In the genomic region with DNA sequence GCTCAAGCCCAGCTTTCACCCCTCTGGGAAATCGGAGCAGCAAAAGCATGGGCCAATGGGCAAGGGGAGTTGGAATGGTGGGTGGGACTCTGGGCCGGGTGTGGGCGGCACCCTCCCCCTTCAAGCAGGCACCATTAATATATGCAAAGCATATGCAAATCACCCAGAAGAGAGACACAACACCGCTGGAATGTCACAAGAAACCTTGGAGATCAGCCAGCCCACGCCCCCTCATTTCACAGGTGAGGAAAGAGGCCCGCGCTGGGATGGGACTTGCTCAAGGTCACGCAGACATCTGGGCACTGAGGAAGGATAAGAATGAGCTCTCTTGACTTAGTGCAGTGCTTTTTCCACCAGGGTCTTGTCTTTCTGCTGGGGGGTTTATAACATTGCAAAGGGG, we compare ENCODE assay signal across 15 cellular contexts. TPM values are rescaled to one million over a fixed set of nuclear protein-coding genes. Genes with fewer than 3 reads are reported as not detected.
DNase-seq lines count a peak whose midpoint lies in the region; ATAC-seq and TF ChIP-seq lines count a peak whose summit lies in the region.
"Had no signal": no experiment of that assay in that cellular context is flagged by ENCODE, and none has a peak within 500 bp of the region (broad histone marks: within the 10 kb centered on the region; RNA-seq: fewer than 3 reads in every experiment).

No MANE protein-coding gene starts in this region.

- H4K20me1 ChIP-seq in BLaER1: peaks cover 22% of the 10 kb centered on the region

- peak overlapping the region; percentile 12 for H3K27ac Mint-ChIP-seq in mesothelial cell of epicardium
- H3K27ac Mint-ChIP-seq: CD8-positive, alpha-beta T cell; natural killer cell had no signal

- POLR2A ChIA-PET in HEK293 (lab: Yijun Ruan, JAX): interaction anchor here (0.8 kb wide), 1 partner anchor 43 kb away, joined by 3 read pairs; no protein-coding TSS in a partner anchor

- H3K27ac ChIP-seq in BLaER1 (no peak overlapping the region), HEK293 (ENCODE audit: extremely low read depth, low read depth, low read length) (no peak overlapping the region; the same call in 1 of the 2 replicates)

- H3K27me3 ChIP-seq in BLaER1: peaks cover 30% of the 10 kb centered on the region

- no peaks in the 10 kb centered on the region for H3K9me3 Mint-ChIP-seq in mesothelial cell of epicardium
- H3K9me3 Mint-ChIP-seq: CD8-positive, alpha-beta T cell; natural killer cell had no signal

- H3K4me1 Mint-ChIP-seq in mesothelial cell of epicardium: peaks cover 41% of the 10 kb centered on the region

- no peak for ATAC-seq in HG02623 (IDR thresholded peaks at IDR 0.05; ENCODE audit: unreplicated experiment)
- ATAC-seq in HG03139 (IDR thresholded peaks at IDR 0.05; ENCODE audit: unreplicated experiment): no peak
- ATAC-seq in GM21723 (IDR thresholded peaks at IDR 0.05; ENCODE audit: unreplicated experiment): no peak
- ATAC-seq: CD8-positive, alpha-beta T cell; natural killer cell had no signal

- CTCF ChIA-PET in HEK293 (lab: Yijun Ruan, JAX): interaction anchor here (0.5 to 19.3 kb wide), 7 partner anchors 12 to 634 kb away, joined by 3 to 188 read pairs (median 4); no protein-coding TSS in a partner anchor

- no peaks in the 10 kb centered on the region for H3K36me3 ChIP-seq in BLaER1
- H3K36me3 ChIP-seq in HEK293 (ENCODE audit: control insufficient read depth in 2 of 2, insufficient read depth in 1 of 2, low read length in 2 of 2): no peaks in the 10 kb centered on the region

- peaks cover 51% of the 10 kb centered on the region for H3K4me1 ChIP-seq in BLaER1
- peaks cover 18% of the 10 kb centered on the region for H3K4me1 ChIP-seq in HEK293 (ENCODE audit: control insufficient read depth, insufficient read depth, low read length)

- peak; percentile 40 for DNase-seq in cerebellar cortex (ENCODE audit: low spot score)
- DNase-seq in mesothelial cell of epicardium (ENCODE audit: low spot score in 2 of 2, unreplicated experiment in 2 of 2): no peak
- DNase-seq in DMS153 (lab: John Stamatoyannopoulos, UW): no peak
- DNase-seq: activated naive CD4-positive, alpha-beta T cell treated with anti-CD3 and anti-CD28 coated beads, Interleukin-2, amount 50 U/mL, for 16 hours; CD8-positive, alpha-beta T cell; dermis blood vessel endothelial cell; natural killer cell; stimulated activated naive CD4-positive, alpha-beta T cell had no signal

- no peak overlapping the region for H3K9ac ChIP-seq in BLaER1

- TF ChIP-seq CTCF in HEK293 (tag by site-specific recombination; IDR thresholded peaks at IDR 0.05) (no peak), mesothelial cell of epicardium (IDR thresholded peaks at IDR 0.05; ENCODE audit: unreplicated experiment) (no peak)

- H3K4me3 ChIP-seq in BLaER1: no peak overlapping the region
- H3K4me3 ChIP-seq in HEK293 (ENCODE audit: low read depth, low read length): no peak overlapping the region
- H3K4me3 ChIP-seq: lung had no signal

- peak overlapping the region; percentile 78 for H3K4me2 ChIP-seq in BLaER1

- H3K27me3 Mint-ChIP-seq in mesothelial cell of epicardium (ENCODE audit: low read depth): peaks cover 11% of the 10 kb centered on the region

- H3K9me3 ChIP-seq in BLaER1 (no peaks in the 10 kb centered on the region), HEK293 (ENCODE audit: control insufficient read depth, insufficient read depth, low read depth, low read length) (no peaks in the 10 kb centered on the region)

- no peaks in the 10 kb centered on the region for H3K36me3 Mint-ChIP-seq in mesothelial cell of epicardium
- H3K36me3 Mint-ChIP-seq: CD8-positive, alpha-beta T cell; IgD-negative memory B cell; natural killer cell had no signal

- no peak overlapping the region for H3K4me3 Mint-ChIP-seq in mesothelial cell of epicardium
- H3K4me3 Mint-ChIP-seq: CD8-positive, alpha-beta T cell; IgD-negative memory B cell; natural killer cell had no signal

TF ChIP-seq in HEK293, 187 proteins besides CTCF, POLR2A, EP300 and RAD21:
- TF ChIP-seq KLF10 (tag by site-specific recombination; IDR thresholded peaks at IDR 0.05): peak; percentile 49; the same call in 1 of the 2 replicates
- peak; percentile 5; the same call in 1 of the 2 replicates for TF ChIP-seq SP2 (tag by site-specific recombination; IDR thresholded peaks at IDR 0.05)
- no peak for TF ChIP-seq ZNF155 (tag by site-specific recombination; IDR thresholded peaks at IDR 0.05)
- TF ChIP-seq ZFHX2 (tag by site-specific recombination; conservative IDR thresholded peaks at IDR 0.05): peak; percentile 52

RNA-seq across cellular contexts. Expression of gene SRCIN1, which starts 4.8 kb away (rescaled TPM):
- 19.4 to 21.4 TPM (median 20.8 TPM) in 3 replicates for total RNA-seq in mesothelial cell of epicardium
